Comparison of ENCODE assay signal across 32 cellular contexts in the genomic region with DNA sequence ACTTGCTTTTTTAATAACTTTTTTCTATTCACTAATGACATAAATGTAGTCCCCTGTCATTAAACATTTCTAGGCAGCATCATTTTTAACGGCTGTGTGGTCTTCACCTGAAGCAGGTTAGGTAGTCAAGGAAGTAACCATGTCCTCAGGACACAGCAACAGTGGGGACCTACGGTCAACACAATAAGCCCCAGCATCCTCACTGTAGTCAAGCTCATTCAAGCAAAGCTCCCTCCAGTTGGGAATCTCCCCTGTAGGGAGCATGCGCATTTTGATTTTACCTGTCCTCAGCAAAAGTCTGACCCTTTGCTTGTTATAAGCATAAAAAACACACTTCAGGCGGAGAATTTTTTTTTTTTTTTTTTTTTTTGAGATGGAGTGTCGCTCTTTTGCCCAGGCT.
"Had no signal": no experiment of that assay in that cellular context is flagged by ENCODE, and none has a peak within 500 bp of the region (broad histone marks: within the 10 kb centered on the region; RNA-seq: fewer than 3 reads in every experiment).

No MANE protein-coding gene starts in this region.

- H3K27ac ChIP-seq: brain microvascular endothelial cell, Peyer's patch had no signal

- ATAC-seq: activated CD8-positive, alpha-beta T cell treated with anti-CD3 and anti-CD28 coated beads for 36 hours; activated T-cell treated with anti-CD3 and anti-CD28 coated beads, Interleukin-2, amount 50 U/mL, for 72 hours; activated T-helper 17 cell treated with anti-CD3 and anti-CD28 coated beads, Interleukin-2, amount 50 U/mL, for 72 hours; PC-3; SK-N-SH treated with all-trans-retinoic acid at 6 μM for 48 hours; T-cell; T-helper 17 cell had no signal

- H3K4me3 ChIP-seq: Peyer's patch, SJSA1 had no signal

- DNase-seq: activated CD4-positive, alpha-beta T cell treated with anti-CD3 and anti-CD28 coated beads, Interleukin-2, amount 10 ng/mL, durations not matched to agents 24 days and 14 days; activated CD4-positive, alpha-beta T cell treated with anti-CD3 and anti-CD28 coated beads, Interleukin-2, amount 50 U/mL, for 4 hours; activated CD4-positive, CD25-positive, alpha-beta regulatory T cell; activated CD8-positive, alpha-beta T cell treated with anti-CD3 and anti-CD28 coated beads for 36 hours; activated effector memory CD4-positive, alpha-beta T cell treated with anti-CD3 and anti-CD28 coated beads, Interleukin-2, amount 50 U/mL, for 16 hours; activated naive CD4-positive, alpha-beta T cell; activated naive CD4-positive, alpha-beta T cell treated with anti-CD3 and anti-CD28 coated beads, Interleukin-2, amount 50 U/mL, for 16 hours; activated naive CD8-positive, alpha-beta T cell treated with anti-CD3 and anti-CD28 coated beads for 36 hours; activated T-cell treated with anti-CD3 and anti-CD28 coated beads, Interleukin-2, amount 50 U/mL, for 1 hour; activated T-cell treated with anti-CD3 and anti-CD28 coated beads, Interleukin-2, amount 50 U/mL, for 72 hours; amniotic stem cell; aorta; brain microvascular endothelial cell; central memory CD4-positive, alpha-beta T cell; NCI-H1092 treated with DMSO at 0.1 percent for 48 hours; NCI-H146; NCI-H187; NCI-H2029 treated with DMSO at 0.1 percent for 48 hours; NCI-H2107; NCI-H2171; NCI-H510A; NCI-H526; PC-3; Peyer's patch; RPMI8226; SHP77 treated with DMSO at 0.1 percent for 48 hours; T-cell; T-helper 17 cell; T-helper 9 cell had no signal

- H3K27me3 ChIP-seq: Peyer's patch, SJSA1 had no signal

- H3K36me3 ChIP-seq: brain microvascular endothelial cell, Peyer's patch, SJSA1 had no signal

- H3K4me1 ChIP-seq: Peyer's patch had no signal

- H3K9me3 ChIP-seq: Peyer's patch, SJSA1 had no signal
